8 cellular contexts compared by ENCODE assay signal in genomic region chr12:11170810-11171144, GRCh38. TPM values are rescaled to one million over a fixed set of nuclear protein-coding genes. Genes with fewer than 3 reads are reported as not detected.
DNase-seq lines count a peak whose midpoint lies in the region; ATAC-seq, FAIRE-seq and TF ChIP-seq lines count a peak whose summit lies in the region.

No MANE protein-coding gene starts in this region.

- peak overlapping the region; percentile 94 for H2AFZ ChIP-seq in K562 (ENCODE audit: low read depth, low read length)

- no peaks in the 10 kb centered on the region for H3K9me1 ChIP-seq in K562 (ENCODE audit: control insufficient read depth, insufficient read depth, low read length)

- no peak for TF ChIP-seq RAD21 in K562 (CRISPR knock-in tag; conservative IDR thresholded peaks at IDR 0.05 in 1 of 2, IDR thresholded peaks at IDR 0.05 in 1 of 2)

- in situ Hi-C loops in K562 (cut with MboI): no loop called here

- no peaks in the 10 kb centered on the region for H3K27me3 Mint-ChIP-seq in activated naive CD4-positive, alpha-beta T cell treated with anti-CD3 and anti-CD28 coated beads, Interleukin-2, amount 10 ng/mL, durations not matched to agents 7 days and 5 days

- 0 out of 2 replicates have a peak, but pooled peaks cover 5% of the 10 kb centered on the region for H4K20me1 ChIP-seq in K562 (replicated peaks; ENCODE audit: control insufficient read depth, insufficient read depth, low read length)

- H3K9me3 ChIP-seq in K562 (replicated peaks; ENCODE audit: control insufficient read depth, insufficient read depth, low read depth, low read length) (no peaks in the 10 kb centered on the region), lung (ENCODE audit: control insufficient read depth in 2 of 2, insufficient read depth in 1 of 2, low read length in 1 of 2) (no peaks in the 10 kb centered on the region), upper lobe of left lung (no peaks in the 10 kb centered on the region)

- FAIRE-seq in K562 (lab: Jason Lieb, UNC): no peak

- CTCF ChIA-PET in activated naive CD4-positive, alpha-beta T cell treated with anti-CD3 and anti-CD28 coated beads, Interleukin-2, amount 10 ng/mL, durations not matched to agents 7 days and 5 days (lab: Charles Lee): interaction anchor here (0.8 to 1.9 kb wide), 2 partner anchors 7 to 421 kb away, joined by 3 to 5 read pairs; no protein-coding TSS in a partner anchor
- CTCF ChIA-PET in K562 (lab: Yijun Ruan, JAX; ENCODE audit: low intra/inter-chr PET ratio): no interaction called here

- DNase-seq in activated naive CD4-positive, alpha-beta T cell treated with anti-CD3 and anti-CD28 coated beads, Interleukin-2, amount 10 ng/mL, durations not matched to agents 7 days and 5 days: no peak
- no peak for DNase-seq in activated naive CD4-positive, alpha-beta T cell treated with Interleukin-2 at 50 U/mL for 16 hours
- no peak for DNase-seq in K562 (ENCODE audit: extremely low read depth in 1 of 4, low spot score in 3 of 4)
- no peak for DNase-seq in lung (ENCODE audit: low spot score)
- no peak for DNase-seq in upper lobe of left lung
- DNase-seq in central memory CD4-positive, alpha-beta T cell: no peak

- no peaks in the 10 kb centered on the region for H3K9me3 Mint-ChIP-seq in activated naive CD4-positive, alpha-beta T cell treated with anti-CD3 and anti-CD28 coated beads, Interleukin-2, amount 10 ng/mL, durations not matched to agents 7 days and 5 days

- peak overlapping the region; percentile 97 to 98 for H3K9ac ChIP-seq in K562 (ENCODE audit: insufficient read depth in 1 of 2, low read depth in 2 of 2, low read length in 2 of 2)

- H3K27ac ChIP-seq in K562 (ENCODE audit: extremely low read depth, low read depth, low read length) (peak overlapping the region; percentile 99), lung (ENCODE audit: low read depth in 1 of 2, low read length in 1 of 2) (peak overlapping the region; percentile 96 to 99), upper lobe of left lung (peak overlapping the region; percentile 94 to 99 (median 97))

- H3K4me3 ChIP-seq in K562 (peak overlapping the region; percentile 50), lung (peak overlapping the region; percentile 89), upper lobe of left lung (peak overlapping the region; percentile 66 to 89 (median 84))

- H3K27me3 ChIP-seq in K562 (ENCODE audit: control insufficient read depth in 2 of 2, insufficient read depth in 2 of 2, low read length in 2 of 2) (no peaks in the 10 kb centered on the region), lung (ENCODE audit: control insufficient read depth, insufficient read depth) (no peaks in the 10 kb centered on the region), upper lobe of left lung (no peaks in the 10 kb centered on the region)

- intact Hi-C loops in K562 (cut with micrococcal nuclease): no loop called here

- H3K27ac Mint-ChIP-seq in activated naive CD4-positive, alpha-beta T cell treated with anti-CD3 and anti-CD28 coated beads, Interleukin-2, amount 10 ng/mL, durations not matched to agents 7 days and 5 days: peak overlapping the region; percentile 99

- peak overlapping the region; percentile 98 for H3K4me3 Mint-ChIP-seq in activated naive CD4-positive, alpha-beta T cell treated with anti-CD3 and anti-CD28 coated beads, Interleukin-2, amount 10 ng/mL, durations not matched to agents 7 days and 5 days

- peaks cover 87% of the 10 kb centered on the region for H3K79me2 ChIP-seq in K562 (ENCODE audit: control insufficient read depth, insufficient read depth, low read length)

- peaks cover 57% of the 10 kb centered on the region for H3K4me1 Mint-ChIP-seq in activated naive CD4-positive, alpha-beta T cell treated with anti-CD3 and anti-CD28 coated beads, Interleukin-2, amount 10 ng/mL, durations not matched to agents 7 days and 5 days

- TF ChIP-seq POLR2A in K562 (conservative IDR thresholded peaks at IDR 0.05): no peak
- TF ChIP-seq POLR2A in upper lobe of left lung (IDR thresholded peaks at IDR 0.05): no peak

- peak overlapping the region; percentile 87 for H3K4me2 ChIP-seq in K562 (ENCODE audit: insufficient read depth, low read length)

- H3K36me3 ChIP-seq in K562 (ENCODE audit: control insufficient read depth, insufficient read depth, low read length) (peaks cover 42% of the 10 kb centered on the region; the same call in 2 of the 3 replicates), lung (ENCODE audit: control insufficient read depth in 2 of 2, insufficient read depth in 2 of 2, low read length in 2 of 2) (peaks cover 2 to 5% of the 10 kb centered on the region in 2 donors), upper lobe of left lung (peaks cover 0 to 5% (median 0%) of the 10 kb centered on the region in 4 donors)

- POLR2A ChIA-PET in K562 (lab: Yijun Ruan, JAX): interaction anchor here (0.6 to 2.1 kb wide), 4 partner anchors 8 to 63 kb away, joined by 3 to 12 read pairs (median 6); no protein-coding TSS in a partner anchor

- no TSS peak for BruUV-seq in K562 (replicated peaks; lab: Mats Ljungman, UMichigan)

- no peak for TF ChIP-seq CTCF in K562 (IDR thresholded peaks at IDR 0.05 in 2 of 3, conservative IDR thresholded peaks at IDR 0.05 in 1 of 3; ENCODE audit: insufficient read depth in 2 of 3, low read depth in 1 of 3, low read length in 3 of 3)
- TF ChIP-seq CTCF in lung (IDR thresholded peaks at IDR 0.05; ENCODE audit: control extremely low read depth, extremely low read depth): no peak
- no peak for TF ChIP-seq CTCF in upper lobe of left lung (IDR thresholded peaks at IDR 0.05)

- TF ChIP-seq EP300 in K562 (IDR thresholded peaks at IDR 0.05; ENCODE audit: low read length): no peak
- TF ChIP-seq EP300 in upper lobe of left lung (IDR thresholded peaks at IDR 0.05): no peak

- 0% methylated on average over 4 of the region's 4 CpGs for WGBS in K562 (ENCODE audit: insufficient coverage, low coverage, missing lambda C conversion rate)
- 1 to 4% methylated on average over 4 of the region's 4 CpGs for WGBS in lung, 2 donors
- WGBS in upper lobe of left lung, 2 donors: 2% methylated on average over 4 of the region's 4 CpGs

- ATAC-seq in K562 (no peak), lung (ENCODE audit: insufficient read depth, low FRiP score) (no peak), upper lobe of left lung (ENCODE audit: low FRiP score in 2 of 2) (no peak), HG03280 (IDR thresholded peaks at IDR 0.05; ENCODE audit: unreplicated experiment) (no peak), HG02623 (IDR thresholded peaks at IDR 0.05; ENCODE audit: unreplicated experiment) (no peak)

- H3K4me1 ChIP-seq in K562 (replicated peaks in 1 of 2; ENCODE audit: control insufficient read depth in 2 of 2, insufficient read depth in 2 of 2, low read length in 2 of 2) (peaks cover 6 to 14% of the 10 kb centered on the region in 2 experiments; a peak in 4 of 5 replicates), lung (ENCODE audit: control insufficient read depth in 2 of 2, insufficient read depth in 2 of 2, low read length in 2 of 2) (peaks cover 3 to 27% of the 10 kb centered on the region in 2 donors), upper lobe of left lung (peaks cover 23 to 35% (median 31%) of the 10 kb centered on the region in 4 donors)

- H3K36me3 Mint-ChIP-seq in activated naive CD4-positive, alpha-beta T cell treated with anti-CD3 and anti-CD28 coated beads, Interleukin-2, amount 10 ng/mL, durations not matched to agents 7 days and 5 days: peaks cover 55% of the 10 kb centered on the region

RNA-seq across cellular contexts. Expression of gene SMIM10L1, which starts 0.2 kb away (rescaled TPM):
- 1.3 and 4.2 TPM in 2 replicates for total RNA-seq in K562 (2011; cell fraction: chromatin; rRNA removed; ENCODE audit: low replicate concordance)
- 1.2 and 1.8 TPM in 2 replicates for total RNA-seq in K562 (2011; cell fraction: nucleolus; rRNA removed)
- total RNA-seq in K562 (2011; cell fraction: nucleoplasm; rRNA removed): 2.4 and 4.1 TPM in 2 replicates
- 8.8 and 9.7 TPM in 2 replicates for total RNA-seq in K562 (2014; rRNA removed)
- total RNA-seq in K562 (2014; rRNA removed; fragmentation: Illumina TruSeq; extraction: Trizol): 9.0 and 9.9 TPM in 2 replicates
- 10.1 and 10.3 TPM in 2 replicates for total RNA-seq in K562 (2015; rRNA removed; fragmentation: Illumina TruSeq; extraction: Trizol)
- total RNA-seq in K562 (2021): 9.1 TPM in 2 replicates
- 3.6 and 4.7 TPM in 2 replicates for polyA plus RNA-seq in K562 (2011; rRNA removed)
- 2.4 and 5.5 TPM in 2 replicates for polyA plus RNA-seq in K562 (2011; cell fraction: cytosol; rRNA removed)
- polyA plus RNA-seq in K562 (2011; cell fraction: nucleus; rRNA removed): 2.2 and 2.6 TPM in 2 replicates
- polyA plus RNA-seq in K562 (2012): 10.3 and 12.8 TPM in 2 replicates
- polyA plus RNA-seq in K562 (2014; fragmentation: Illumina TruSeq; extraction: Trizol): 6.9 and 8.1 TPM in 2 replicates
- polyA plus RNA-seq in K562 (2014; fragmentation: Nextera tagmentation; extraction: Ambion mirVana): 1 to 10 TPM; 3.0 TPM
- 11.6 and 12.1 TPM in 2 replicates for polyA plus RNA-seq in K562 (2014; rRNA removed)
- polyA minus RNA-seq in K562 (2011; rRNA and poly(A)+ RNA removed): 2.3 and 3.0 TPM in 2 replicates
- 2.0 and 3.1 TPM in 2 replicates for polyA minus RNA-seq in K562 (2011; cell fraction: cytosol; rRNA and poly(A)+ RNA removed)
- polyA minus RNA-seq in K562 (2011; cell fraction: nucleus; rRNA and poly(A)+ RNA removed): 2.6 and 5.8 TPM in 2 replicates
- 10 to 100 TPM in 1 of 2 donors, 1 to 10 TPM in 1; 8.2 to 10.5 TPM for total RNA-seq in lung
- 10 to 100 TPM in 1 of 2 donors, 1 to 10 TPM in 1; 6.1 to 10.6 TPM for polyA plus RNA-seq in lung
- 1 to 10 TPM; 1.3 to 9.2 (median 8.1) TPM for total RNA-seq in upper lobe of left lung

RNA-seq across cellular contexts. Expression of gene TAS2R42, which starts 16.0 kb away (rescaled TPM):
- total RNA-seq in K562 (2011; cell fraction: chromatin; rRNA removed; ENCODE audit: low replicate concordance): not detected in 2 replicates
- total RNA-seq in K562 (2011; cell fraction: nucleolus; rRNA removed): not detected in 2 replicates
- not detected in 2 replicates for total RNA-seq in K562 (2011; cell fraction: nucleoplasm; rRNA removed)
- total RNA-seq in K562 (2014; rRNA removed) (not detected in 2 replicates), K562 (2014; rRNA removed; fragmentation: Illumina TruSeq; extraction: Trizol) (not detected in 2 replicates), K562 (2015; rRNA removed; fragmentation: Illumina TruSeq; extraction: Trizol) (not detected in 2 replicates), K562 (2021) (not detected in 2 replicates), lung (not detected), upper lobe of left lung (not detected)
- polyA plus RNA-seq in K562 (2011; rRNA removed) (not detected in 2 replicates), K562 (2014; fragmentation: Illumina TruSeq; extraction: Trizol) (not detected in 2 replicates), K562 (2014; fragmentation: Nextera tagmentation; extraction: Ambion mirVana) (not detected), K562 (2014; rRNA removed) (not detected in 2 replicates), lung (not detected)
- not detected in 2 replicates for polyA plus RNA-seq in K562 (2011; cell fraction: cytosol; rRNA removed)
- polyA plus RNA-seq in K562 (2011; cell fraction: nucleus; rRNA removed): not detected in 2 replicates
- not detected in 2 replicates for polyA plus RNA-seq in K562 (2012)
- polyA minus RNA-seq in K562 (2011; rRNA and poly(A)+ RNA removed): not detected in 2 replicates
- not detected in 2 replicates for polyA minus RNA-seq in K562 (2011; cell fraction: cytosol; rRNA and poly(A)+ RNA removed)
- not detected in 2 replicates for polyA minus RNA-seq in K562 (2011; cell fraction: nucleus; rRNA and poly(A)+ RNA removed)

RNA-seq across cellular contexts. Expression of gene TAS2R30, which starts 36.3 kb away (rescaled TPM):
- total RNA-seq in K562 (2011; cell fraction: chromatin; rRNA removed; ENCODE audit: low replicate concordance): 10.5 and 47.4 TPM in 2 replicates
- 4.2 and 9.1 TPM in 2 replicates for total RNA-seq in K562 (2011; cell fraction: nucleolus; rRNA removed)
- total RNA-seq in K562 (2011; cell fraction: nucleoplasm; rRNA removed): 26.9 and 65.7 TPM in 2 replicates
- total RNA-seq in K562 (2014; rRNA removed) (1.0 and 1.1 TPM in 2 replicates), K562 (2014; rRNA removed; fragmentation: Illumina TruSeq; extraction: Trizol) (4.0 and 4.9 TPM in 2 replicates), K562 (2015; rRNA removed; fragmentation: Illumina TruSeq; extraction: Trizol) (2.8 and 3.4 TPM in 2 replicates), K562 (2021) (0.87 and 0.93 TPM in 2 replicates), lung (10 to 100 TPM in 1 of 2 donors, 1 to 10 TPM in 1; 3.5 to 40.4 TPM), upper lobe of left lung (10 to 100 TPM in 2 of 6 donors, 1 to 10 TPM in 4; 1.4 to 20.2 (median 6.0) TPM)
- polyA plus RNA-seq in K562 (2011; rRNA removed) (0.14 and 0.39 TPM in 2 replicates), K562 (2014; fragmentation: Illumina TruSeq; extraction: Trizol) (not detected in 2 replicates), K562 (2014; fragmentation: Nextera tagmentation; extraction: Ambion mirVana) (under 1 TPM in 1 of 2 experiments, not detected in 1; 0.11 TPM), K562 (2014; rRNA removed) (not detected in 2 replicates), lung (under 1 TPM in 1 of 2 donors, not detected in 1; 0.12 TPM)
- polyA plus RNA-seq in K562 (2011; cell fraction: cytosol; rRNA removed): not detected in 2 replicates
- polyA plus RNA-seq in K562 (2011; cell fraction: nucleus; rRNA removed): 0.87 and 1.0 TPM in 2 replicates
- polyA plus RNA-seq in K562 (2012): 0.05 TPM in 1 of 2 replicates, not detected in the other
- 10.9 and 14.6 TPM in 2 replicates for polyA minus RNA-seq in K562 (2011; rRNA and poly(A)+ RNA removed)
- not detected in 2 replicates for polyA minus RNA-seq in K562 (2011; cell fraction: cytosol; rRNA and poly(A)+ RNA removed)
- 14.5 and 21.8 TPM in 2 replicates for polyA minus RNA-seq in K562 (2011; cell fraction: nucleus; rRNA and poly(A)+ RNA removed)
